9 cellular contexts compared by ENCODE assay signal in the genomic region with DNA sequence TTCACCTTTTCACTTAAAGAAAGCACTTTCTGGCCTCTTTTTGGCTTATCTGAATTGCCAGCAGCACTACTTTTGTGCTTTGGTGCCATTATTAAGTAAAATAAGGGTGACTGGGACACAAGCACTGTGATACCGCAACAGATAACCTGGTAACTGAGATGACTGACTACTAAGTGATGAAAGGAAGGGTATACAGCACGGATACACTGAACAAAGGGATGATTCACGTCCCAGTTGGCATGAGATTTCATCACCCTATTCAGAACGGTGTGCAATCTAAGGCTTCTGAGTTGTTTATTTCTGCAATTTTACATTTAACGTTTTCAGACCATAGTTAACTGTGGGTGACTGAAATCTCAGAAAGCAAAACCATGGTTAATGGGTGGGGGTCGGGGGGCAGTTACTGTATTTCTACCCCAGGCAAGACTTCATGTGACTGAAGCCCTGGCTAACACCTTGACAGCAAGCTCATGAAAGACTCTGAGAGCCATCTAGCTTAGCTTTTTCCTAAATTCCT.
A peak's percentile ranks its signal among the peaks of the same experiment; 100 is the strongest.
DNase-seq lines count a peak whose midpoint lies in the region; ATAC-seq and TF ChIP-seq lines count a peak whose summit lies in the region.
"Had no signal": no experiment of that assay in that cellular context is flagged by ENCODE, and none has a peak within 500 bp of the region (broad histone marks: within the 10 kb centered on the region; RNA-seq: fewer than 3 reads in every experiment).

No MANE protein-coding gene starts in this region.

- no peak for TF ChIP-seq CTCF in NB4 (IDR thresholded peaks at IDR 0.05; ENCODE audit: low read depth, low read length)
- TF ChIP-seq CTCF in BE2C (IDR thresholded peaks at IDR 0.05; ENCODE audit: low read depth, low read length): no peak

- no peak for TF ChIP-seq POLR2A in NB4 (IDR thresholded peaks at IDR 0.05; ENCODE audit: extremely low read depth, insufficient read length)

- no peaks in the 10 kb centered on the region for H3K27me3 ChIP-seq in BE2C

- H3K4me3 ChIP-seq in NB4 (ENCODE audit: low read depth, low read length) (no peak overlapping the region), BE2C (ENCODE audit: low read depth, low read length) (no peak overlapping the region)

- ATAC-seq in HG03571 (IDR thresholded peaks at IDR 0.05; ENCODE audit: unreplicated experiment): no peak

- DNase-seq in EH (ENCODE audit: low read depth) (peak; percentile 48), NB4 (ENCODE audit: low read depth) (peak; percentile 74), amniotic epithelial cell (ENCODE audit: low read depth) (peak; percentile 89), glomerular visceral epithelial cell (ENCODE audit: extremely low spot score) (peak; percentile 49), BE2C (no peak), cerebellar nuclear complex (lab: John Stamatoyannopoulos, UW) (no peak)
- no peak for DNase-seq in stimulated activated CD8-positive, alpha-beta memory T cell treated with anti-CD3 and anti-CD28 coated beads, Interleukin-4, amount 100 ng/mL, for 48 hours
- DNase-seq: activated T-cell treated with anti-CD3 and anti-CD28 coated beads, Interleukin-2, amount 50 U/mL, for 24 hours had no signal

- no peaks in the 10 kb centered on the region for H3K36me3 ChIP-seq in BE2C

- no peaks in the 10 kb centered on the region for H3K4me1 ChIP-seq in BE2C

- no peaks in the 10 kb centered on the region for H3K9me3 ChIP-seq in BE2C

Comparison
In these comparisons a context has a peak if more than half of its experiments do, and no peak if none do; other contexts are left out.
1. DNase-seq: peak in EH (single experiment), NB4 (single experiment), amniotic epithelial cell (single experiment) and glomerular visceral epithelial cell (single experiment); none in BE2C (single experiment), cerebellar nuclear complex (0 of 2) and stimulated activated CD8-positive, alpha-beta memory T cell treated with anti-CD3 and anti-CD28 coated beads, Interleukin-4, amount 100 ng/mL, for 48 hours (single experiment).